Comparison of ENCODE assay signal across 11 cellular contexts in the genomic region with DNA sequence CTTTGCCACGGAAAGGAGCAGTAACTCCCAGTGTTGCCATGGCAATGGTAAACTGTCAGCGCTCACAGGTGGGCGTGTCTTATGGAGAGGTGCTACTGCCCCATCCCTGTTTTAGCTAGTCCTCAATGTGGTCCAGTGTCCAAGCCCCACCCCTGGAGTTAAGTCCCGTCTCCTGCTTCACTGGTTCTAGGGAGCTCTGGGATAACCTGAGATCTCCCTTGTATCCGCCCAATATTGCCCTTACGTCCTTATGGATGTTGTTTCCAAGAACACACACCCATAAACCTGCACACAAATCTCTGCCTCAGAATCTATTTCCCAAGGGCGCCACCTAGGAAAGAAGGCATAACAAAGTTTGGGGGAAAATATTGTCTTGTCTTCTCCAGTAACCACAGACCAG.
DNase-seq lines count a peak whose midpoint lies in the region; ATAC-seq, FAIRE-seq and TF ChIP-seq lines count a peak whose summit lies in the region.
"Had no signal": no experiment of that assay in that cellular context is flagged by ENCODE, and none has a peak within 500 bp of the region (broad histone marks: within the 10 kb centered on the region; RNA-seq: fewer than 3 reads in every experiment).

No MANE protein-coding gene starts in this region.

- no peak for TF ChIP-seq POLR2A in K562 (conservative IDR thresholded peaks at IDR 0.05)
- TF ChIP-seq POLR2A in sigmoid colon (IDR thresholded peaks at IDR 0.05) = no peak

- TF ChIP-seq CTCF in K562 (IDR thresholded peaks at IDR 0.05 in 2 of 3, conservative IDR thresholded peaks at IDR 0.05 in 1 of 3; ENCODE audit: insufficient read depth in 2 of 3, low read depth in 1 of 3, low read length in 3 of 3) (peak; percentile 16 to 63 (median 45); a peak in 4 of 6 replicates), sigmoid colon (IDR thresholded peaks at IDR 0.05) (no peak)

- H3K9me1 ChIP-seq in K562 (ENCODE audit: control insufficient read depth, insufficient read depth, low read length) = no peaks in the 10 kb centered on the region

- intact Hi-C loops in K562 (cut with micrococcal nuclease) (no loop called here), sigmoid colon (cut with DNase I) (no loop called here)

- DNase-seq in activated naive CD8-positive, alpha-beta T cell treated with anti-CD3 and anti-CD28 coated beads for 36 hours = peak; percentile 5
- no peak for DNase-seq in activated naive CD8-positive, alpha-beta T cell treated with anti-CD3 and anti-CD28 coated beads, Interleukin-2, amount 50 U/mL, for 24 hours
- DNase-seq in Jurkat, Clone E6-1 (ENCODE audit: low read depth, low spot score) = peak; percentile 35
- peak in 2 of 4 experiments; percentile 27 to 48 for DNase-seq in K562 (ENCODE audit: extremely low read depth in 1 of 4, low spot score in 3 of 4)
- DNase-seq in stimulated activated naive CD8-positive, alpha-beta T cell treated with anti-CD3 and anti-CD28 coated beads, Interleukin-15, Interleukin-2, amounts not matched to agents 100 U/mL and 50 U/mL, for 24 hours = peak; percentile 12
- DNase-seq in inferior parietal cortex (ENCODE audit: extremely low spot score) = no peak
- no peak for DNase-seq in sigmoid colon
- no peak for DNase-seq in NCI-H2171 (lab: John Stamatoyannopoulos, UW)
- DNase-seq: activated CD4-positive, alpha-beta T cell treated with anti-CD3 and anti-CD28 coated beads for 1 hour; cortex of kidney; nucleus accumbens had no signal

- no peak overlapping the region for H3K27ac ChIP-seq in K562 (ENCODE audit: extremely low read depth, low read depth, low read length)
- H3K27ac ChIP-seq in sigmoid colon = no peak overlapping the region

- H2AFZ ChIP-seq in K562 (ENCODE audit: low read depth, low read length) = no peak overlapping the region

- H3K4me3 ChIP-seq in Jurkat, Clone E6-1 (ENCODE audit: low read length) = peak overlapping the region; percentile 18
- H3K4me3 ChIP-seq in K562 = no peak overlapping the region
- no peak overlapping the region for H3K4me3 ChIP-seq in sigmoid colon

- peak; percentile 75 for FAIRE-seq in K562 (lab: Jason Lieb, UNC)

- in situ Hi-C loops in K562 (cut with MboI) = no loop called here

- H3K36me3 ChIP-seq in K562 (ENCODE audit: control insufficient read depth, insufficient read depth, low read length) = no peaks in the 10 kb centered on the region
- no peaks in the 10 kb centered on the region for H3K36me3 ChIP-seq in sigmoid colon

- H3K4me3 Mint-ChIP-seq in activated naive CD8-positive, alpha-beta T cell treated with anti-CD3 and anti-CD28 coated beads for 36 hours = peak overlapping the region; percentile 62
- H3K4me3 Mint-ChIP-seq in activated naive CD8-positive, alpha-beta T cell treated with anti-CD3 and anti-CD28 coated beads, Interleukin-2, amount 50 U/mL, for 24 hours = no peak overlapping the region

- H3K27me3 ChIP-seq in K562 (ENCODE audit: control insufficient read depth in 2 of 2, insufficient read depth in 2 of 2, low read length in 2 of 2) = no peaks in the 10 kb centered on the region
- H3K27me3 ChIP-seq in sigmoid colon = no peaks in the 10 kb centered on the region

- POLR2A ChIA-PET in K562 (lab: Yijun Ruan, JAX) = interaction anchor here (0.6 kb wide), 1 partner anchor 367 kb away, joined by 3 read pairs; no protein-coding TSS in a partner anchor

- H3K9ac ChIP-seq in K562 (ENCODE audit: insufficient read depth in 1 of 2, low read depth in 2 of 2, low read length in 2 of 2) = no peak overlapping the region

- no TSS peak for BruUV-seq in K562 (replicated peaks; lab: Mats Ljungman, UMichigan)

- H3K4me1 ChIP-seq in K562 (replicated peaks in 1 of 2; ENCODE audit: control insufficient read depth in 2 of 2, insufficient read depth in 2 of 2, low read length in 2 of 2) = no peaks in the 10 kb centered on the region; a peak in 2 of 5 replicates
- peaks cover 0 to 8% (median 0%) of the 10 kb centered on the region in 4 donors for H3K4me1 ChIP-seq in sigmoid colon

- peaks cover 28% of the 10 kb centered on the region for H3K4me1 Mint-ChIP-seq in activated naive CD8-positive, alpha-beta T cell treated with anti-CD3 and anti-CD28 coated beads for 36 hours
- peaks cover 42% of the 10 kb centered on the region for H3K4me1 Mint-ChIP-seq in activated naive CD8-positive, alpha-beta T cell treated with anti-CD3 and anti-CD28 coated beads, Interleukin-2, amount 50 U/mL, for 24 hours

- no peaks in the 10 kb centered on the region for H3K27me3 Mint-ChIP-seq in activated naive CD8-positive, alpha-beta T cell treated with anti-CD3 and anti-CD28 coated beads for 36 hours
- no peaks in the 10 kb centered on the region for H3K27me3 Mint-ChIP-seq in activated naive CD8-positive, alpha-beta T cell treated with anti-CD3 and anti-CD28 coated beads, Interleukin-2, amount 50 U/mL, for 24 hours

- H3K4me2 ChIP-seq in K562 (ENCODE audit: insufficient read depth, low read length) = no peak overlapping the region

- WGBS in K562 (ENCODE audit: insufficient coverage, low coverage, missing lambda C conversion rate) = 5% methylated on average over 7 of the region's 7 CpGs
- 18 to 59% methylated on average over 7 of the region's 7 CpGs for WGBS in sigmoid colon, 2 donors

- TF ChIP-seq EP300 in K562 (IDR thresholded peaks at IDR 0.05; ENCODE audit: low read length) = no peak
- no peak for TF ChIP-seq EP300 in sigmoid colon (IDR thresholded peaks at IDR 0.05)

- H3K79me2 ChIP-seq in K562 (ENCODE audit: control insufficient read depth, insufficient read depth, low read length) = no peaks in the 10 kb centered on the region

- H3K27ac Mint-ChIP-seq in activated naive CD8-positive, alpha-beta T cell treated with anti-CD3 and anti-CD28 coated beads for 36 hours = no peak overlapping the region
- H3K27ac Mint-ChIP-seq in activated naive CD8-positive, alpha-beta T cell treated with anti-CD3 and anti-CD28 coated beads, Interleukin-2, amount 50 U/mL, for 24 hours = no peak overlapping the region

- no peaks in the 10 kb centered on the region for H4K20me1 ChIP-seq in K562 (replicated peaks; ENCODE audit: control insufficient read depth, insufficient read depth, low read length)

- no peaks in the 10 kb centered on the region for H3K36me3 Mint-ChIP-seq in activated naive CD8-positive, alpha-beta T cell treated with anti-CD3 and anti-CD28 coated beads for 36 hours
- H3K36me3 Mint-ChIP-seq in activated naive CD8-positive, alpha-beta T cell treated with anti-CD3 and anti-CD28 coated beads, Interleukin-2, amount 50 U/mL, for 24 hours (ENCODE audit: low read depth) = no peaks in the 10 kb centered on the region

- peak; percentile 21 to 52; a peak in 3 of 4 replicates for TF ChIP-seq RAD21 in K562 (CRISPR knock-in tag; conservative IDR thresholded peaks at IDR 0.05 in 1 of 2, IDR thresholded peaks at IDR 0.05 in 1 of 2)

- H3K9me3 Mint-ChIP-seq in activated naive CD8-positive, alpha-beta T cell treated with anti-CD3 and anti-CD28 coated beads for 36 hours = no peaks in the 10 kb centered on the region
- H3K9me3 Mint-ChIP-seq in activated naive CD8-positive, alpha-beta T cell treated with anti-CD3 and anti-CD28 coated beads, Interleukin-2, amount 50 U/mL, for 24 hours = no peaks in the 10 kb centered on the region

- ATAC-seq in activated naive CD8-positive, alpha-beta T cell treated with anti-CD3 and anti-CD28 coated beads, Interleukin-2, amount 50 U/mL, for 24 hours = no peak
- ATAC-seq in K562 = peak; percentile 59; the same call in 2 of the 3 replicates
- ATAC-seq in stimulated activated naive CD8-positive, alpha-beta T cell treated with anti-CD3 and anti-CD28 coated beads, Interleukin-15, Interleukin-2, amounts not matched to agents 100 U/mL and 50 U/mL, for 24 hours = no peak

- CTCF ChIA-PET in K562 (lab: Yijun Ruan, JAX; ENCODE audit: low intra/inter-chr PET ratio) = no interaction called here

- no peaks in the 10 kb centered on the region for H3K9me3 ChIP-seq in K562 (replicated peaks; ENCODE audit: control insufficient read depth, insufficient read depth, low read depth, low read length)
- H3K9me3 ChIP-seq in sigmoid colon = no peaks in the 10 kb centered on the region

TF ChIP-seq in K562, 482 proteins besides CTCF, POLR2A, EP300 and RAD21 (continues in another document):
- TF ChIP-seq U2AF1 (optimal IDR thresholded peaks at IDR 0.05; ENCODE audit: low read depth, low read length) (no peak), ARID3B (CRISPR knock-in tag; IDR thresholded peaks at IDR 0.05; ENCODE audit: borderline replicate concordance) (no peak), RB1 (IDR thresholded peaks at IDR 0.05; ENCODE audit: low read depth) (0 out of 2 replicates have a peak, but pooled peaks have one; percentile 30), MXI1 (IDR thresholded peaks at IDR 0.05; ENCODE audit: low read depth, low read length) (no peak), KDM1A (IDR thresholded peaks at IDR 0.05) (peak; percentile 76 to 79), ZNF354B (CRISPR knock-in tag; IDR thresholded peaks at IDR 0.05) (no peak), HMGN3 (IDR thresholded peaks at IDR 0.05; ENCODE audit: borderline replicate concordance, extremely low read depth, insufficient read length, low read depth, low read length) (no peak), ZNF24 (IDR thresholded peaks at IDR 0.05) (no peak), ZNF644 (tag; IDR thresholded peaks at IDR 0.05; ENCODE audit: low read depth) (no peak), SAP30 (IDR thresholded peaks at IDR 0.05; ENCODE audit: borderline replicate concordance, insufficient read depth, low read depth, low read length, poor library complexity, severe bottlenecking) (no peak), GATAD2B (IDR thresholded peaks at IDR 0.05; ENCODE audit: borderline replicate concordance) (no peak), TAF1 (IDR thresholded peaks at IDR 0.05; ENCODE audit: control insufficient read depth, extremely low read depth, insufficient read depth, low read length, severe bottlenecking) (no peak), CCAR2 (IDR thresholded peaks at IDR 0.05; ENCODE audit: low read depth, low read length) (no peak), MTA1 (IDR thresholded peaks at IDR 0.05; ENCODE audit: borderline replicate concordance) (no peak), SMARCE1 (IDR thresholded peaks at IDR 0.05) (no peak), ZNF586 (CRISPR knock-in tag; conservative IDR thresholded peaks at IDR 0.05) (no peak), CCNT2 (IDR thresholded peaks at IDR 0.05; ENCODE audit: borderline replicate concordance, extremely low read depth, insufficient read length, low read depth, low read length) (no peak)

Comparison
In these comparisons a context has a peak if more than half of its experiments do, and no peak if none do; other contexts are left out.
1. DNase-seq: peak in activated naive CD8-positive, alpha-beta T cell treated with anti-CD3 and anti-CD28 coated beads for 36 hours (single experiment), Jurkat, Clone E6-1 (single experiment) and stimulated activated naive CD8-positive, alpha-beta T cell treated with anti-CD3 and anti-CD28 coated beads, Interleukin-15, Interleukin-2, amounts not matched to agents 100 U/mL and 50 U/mL, for 24 hours (single experiment); none in activated naive CD8-positive, alpha-beta T cell treated with anti-CD3 and anti-CD28 coated beads, Interleukin-2, amount 50 U/mL, for 24 hours (single experiment), inferior parietal cortex (single experiment), sigmoid colon (single experiment) and NCI-H2171 (single experiment).
2. CTCF ChIP-seq: peak in K562 (3 of 3); none in sigmoid colon (0 of 4).